32 cellular contexts compared by ENCODE assay signal in the genomic region with DNA sequence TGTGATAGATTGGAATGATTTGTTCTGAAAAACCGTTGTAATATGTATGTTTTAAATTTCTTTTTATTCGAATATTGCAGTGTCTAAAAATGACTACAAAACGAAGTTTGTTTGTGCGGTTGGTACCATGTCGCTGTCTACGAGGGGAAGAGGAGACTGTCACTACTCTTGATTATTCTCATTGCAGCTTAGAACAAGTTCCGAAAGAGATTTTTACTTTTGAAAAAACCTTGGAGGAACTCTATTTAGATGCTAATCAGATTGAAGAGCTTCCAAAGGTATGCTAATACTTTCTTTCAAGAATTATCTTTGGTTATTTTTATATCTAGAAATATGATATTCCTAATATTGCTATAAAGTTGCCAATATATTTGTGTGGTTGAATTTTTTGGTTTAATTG.
"Had no signal": no experiment of that assay in that cellular context is flagged by ENCODE, and none has a peak within 500 bp of the region (broad histone marks: within the 10 kb centered on the region; RNA-seq: fewer than 3 reads in every experiment).

No MANE protein-coding gene starts in this region.

- H3K4me1 Mint-ChIP-seq: activated CD4-positive, alpha-beta T cell treated with anti-CD3 and anti-CD28 coated beads, Interleukin-2, amount 10 ng/mL, durations not matched to agents 24 days and 14 days had no signal

- H3K4me3 ChIP-seq: coronary artery, dorsolateral prefrontal cortex had no signal

- H3K27ac ChIP-seq: brain microvascular endothelial cell, coronary artery, WERI-Rb-1 had no signal

- H3K9me3 Mint-ChIP-seq: activated CD4-positive, alpha-beta memory T cell treated with anti-CD3 and anti-CD28 coated beads for 36 hours; activated CD4-positive, alpha-beta T cell treated with anti-CD3 and anti-CD28 coated beads, Interleukin-2, amount 10 ng/mL, durations not matched to agents 24 days and 14 days; activated naive CD4-positive, alpha-beta T cell treated with anti-CD3 and anti-CD28 coated beads for 36 hours; activated naive CD4-positive, alpha-beta T cell treated with anti-CD3 and anti-CD28 coated beads, Interleukin-2, amount 50 U/mL, for 24 hours; activated T-helper 1 cell treated with anti-CD3 and anti-CD28 coated beads, Interleukin-12 subunit alpha, Interleukin-12 subunit beta, Interleukin-2, Interleukin-4 antibody, amounts not matched to agents 30 ng/mL and 10 ng/mL and 1 ng/mL, durations not matched to agents 14 hours and 24 hours and 36 hours; activated T-helper 2 cell treated with anti-CD3 and anti-CD28 coated beads, Interferon-gamma antibody, Interleukin-2, Interleukin-4, amounts not matched to agents 10 μg/mL and 5 μg/mL and 100 μg/mL, durations not matched to agents 14 hours and 24 hours and 36 hours; central memory CD8-positive, alpha-beta T cell; dendritic cell treated with granulocyte-macrophage colony-stimulating factor and Interleukin-4, amounts not matched to agents 40 ng/mL and 50 ng/mL, for 4 days; endodermal cell; T-cell; T-helper 1 cell treated with Interleukin-12 subunit alpha and Interleukin-12 subunit beta and Interleukin-4 antibody, amounts not matched to agents 30 μg/mL and 1 μg/mL, for 36 hours; T-helper 2 cell treated with Interferon-gamma antibody and Interleukin-4, amounts not matched to agents 5 μg/mL and 100 μg/mL, for 36 hours had no signal

- H3K27me3 ChIP-seq: brain microvascular endothelial cell, dorsolateral prefrontal cortex had no signal

- DNase-seq: activated CD4-positive, alpha-beta memory T cell treated with anti-CD3 and anti-CD28 coated beads for 36 hours; activated CD4-positive, alpha-beta T cell treated with anti-CD3 and anti-CD28 coated beads for 36 hours; activated CD4-positive, alpha-beta T cell treated with anti-CD3 and anti-CD28 coated beads, Interleukin-2, amount 10 ng/mL, durations not matched to agents 24 days and 14 days; activated CD4-positive, CD25-positive, alpha-beta regulatory T cell; activated CD4-positive, CD25-positive, alpha-beta regulatory T cell treated with anti-CD3 and anti-CD28 coated beads, Interleukin-2, amount 50 U/mL, for 72 hours; activated CD8-positive, alpha-beta memory T cell treated with anti-CD3 and anti-CD28 coated beads, Interleukin-2, amount 10 ng/mL, durations not matched to agents 7 days and 5 days; activated CD8-positive, alpha-beta memory T cell treated with anti-CD3 and anti-CD28 coated beads, Interleukin-2, amount 50 U/mL, for 4 hours; activated CD8-positive, alpha-beta T cell treated with anti-CD3 and anti-CD28 coated beads, Interleukin-2, amount 10 ng/mL, durations not matched to agents 7 days and 5 days; activated effector memory CD4-positive, alpha-beta T cell treated with anti-CD3 and anti-CD28 coated beads, Interleukin-2, amount 50 U/mL, for 16 hours; activated naive CD4-positive, alpha-beta T cell treated with anti-CD3 and anti-CD28 coated beads for 36 hours; activated T-cell treated with anti-CD3 and anti-CD28 coated beads, Interleukin-2, amount 50 U/mL, for 1 hour; activated T-cell treated with anti-CD3 and anti-CD28 coated beads, Interleukin-2, amount 50 U/mL, for 48 hours; amniotic stem cell; anterior cingulate cortex; brain microvascular endothelial cell; dorsolateral prefrontal cortex; effector memory CD4-positive, alpha-beta T cell; endodermal cell; foreskin fibroblast; head of caudate nucleus; T-cell; T1000; WERI-Rb-1 had no signal

- H3K27ac Mint-ChIP-seq: activated CD4-positive, alpha-beta memory T cell treated with anti-CD3 and anti-CD28 coated beads for 36 hours; activated CD4-positive, alpha-beta T cell treated with anti-CD3 and anti-CD28 coated beads for 36 hours; activated CD4-positive, alpha-beta T cell treated with anti-CD3 and anti-CD28 coated beads, Interleukin-2, amount 10 ng/mL, durations not matched to agents 24 days and 14 days; activated CD8-positive, alpha-beta memory T cell treated with anti-CD3 and anti-CD28 coated beads, Interleukin-2, amount 10 ng/mL, durations not matched to agents 7 days and 5 days; activated CD8-positive, alpha-beta T cell treated with anti-CD3 and anti-CD28 coated beads, Interleukin-2, amount 10 ng/mL, durations not matched to agents 7 days and 5 days; activated naive CD4-positive, alpha-beta T cell treated with anti-CD3 and anti-CD28 coated beads for 36 hours; activated naive CD4-positive, alpha-beta T cell treated with anti-CD3 and anti-CD28 coated beads, Interleukin-2, amount 50 U/mL, for 24 hours; activated T-helper 1 cell treated with anti-CD3 and anti-CD28 coated beads, Interleukin-12 subunit alpha, Interleukin-12 subunit beta, Interleukin-2, Interleukin-4 antibody, amounts not matched to agents 30 ng/mL and 10 ng/mL and 1 ng/mL, durations not matched to agents 14 hours and 24 hours and 36 hours; activated T-helper 2 cell treated with anti-CD3 and anti-CD28 coated beads, Interferon-gamma antibody, Interleukin-2, Interleukin-4, amounts not matched to agents 10 μg/mL and 5 μg/mL and 100 μg/mL, durations not matched to agents 14 hours and 24 hours and 36 hours; dendritic cell treated with granulocyte-macrophage colony-stimulating factor and Interleukin-4, amounts not matched to agents 40 ng/mL and 50 ng/mL, for 4 days; endodermal cell; T-helper 1 cell treated with Interleukin-12 subunit alpha and Interleukin-12 subunit beta and Interleukin-4 antibody, amounts not matched to agents 30 μg/mL and 1 μg/mL, for 36 hours; T-helper 2 cell treated with Interferon-gamma antibody and Interleukin-4, amounts not matched to agents 5 μg/mL and 100 μg/mL, for 36 hours had no signal

- H3K4me3 Mint-ChIP-seq: activated CD4-positive, alpha-beta memory T cell treated with anti-CD3 and anti-CD28 coated beads for 36 hours; activated CD4-positive, alpha-beta T cell treated with anti-CD3 and anti-CD28 coated beads for 36 hours; activated CD4-positive, alpha-beta T cell treated with anti-CD3 and anti-CD28 coated beads, Interleukin-2, amount 10 ng/mL, durations not matched to agents 24 days and 14 days; activated CD8-positive, alpha-beta memory T cell treated with anti-CD3 and anti-CD28 coated beads, Interleukin-2, amount 10 ng/mL, durations not matched to agents 7 days and 5 days; activated CD8-positive, alpha-beta T cell treated with anti-CD3 and anti-CD28 coated beads, Interleukin-2, amount 10 ng/mL, durations not matched to agents 7 days and 5 days; activated naive CD4-positive, alpha-beta T cell treated with anti-CD3 and anti-CD28 coated beads for 36 hours; activated naive CD4-positive, alpha-beta T cell treated with anti-CD3 and anti-CD28 coated beads, Interleukin-2, amount 50 U/mL, for 24 hours; activated T-helper 1 cell treated with anti-CD3 and anti-CD28 coated beads, Interleukin-12 subunit alpha, Interleukin-12 subunit beta, Interleukin-2, Interleukin-4 antibody, amounts not matched to agents 30 ng/mL and 10 ng/mL and 1 ng/mL, durations not matched to agents 14 hours and 24 hours and 36 hours; central memory CD8-positive, alpha-beta T cell; dendritic cell treated with granulocyte-macrophage colony-stimulating factor and Interleukin-4, amounts not matched to agents 40 ng/mL and 50 ng/mL, for 4 days; endodermal cell; T-cell; T-helper 1 cell treated with Interleukin-12 subunit alpha and Interleukin-12 subunit beta and Interleukin-4 antibody, amounts not matched to agents 30 μg/mL and 1 μg/mL, for 36 hours; T-helper 2 cell treated with Interferon-gamma antibody and Interleukin-4, amounts not matched to agents 5 μg/mL and 100 μg/mL, for 36 hours had no signal

- H3K36me3 ChIP-seq: WERI-Rb-1 had no signal

- H3K27me3 Mint-ChIP-seq: activated CD4-positive, alpha-beta memory T cell treated with anti-CD3 and anti-CD28 coated beads for 36 hours; activated CD4-positive, alpha-beta T cell treated with anti-CD3 and anti-CD28 coated beads for 36 hours; activated CD4-positive, alpha-beta T cell treated with anti-CD3 and anti-CD28 coated beads, Interleukin-2, amount 10 ng/mL, durations not matched to agents 24 days and 14 days; activated CD8-positive, alpha-beta memory T cell treated with anti-CD3 and anti-CD28 coated beads, Interleukin-2, amount 10 ng/mL, durations not matched to agents 7 days and 5 days; activated naive CD4-positive, alpha-beta T cell treated with anti-CD3 and anti-CD28 coated beads, Interleukin-2, amount 50 U/mL, for 24 hours; central memory CD8-positive, alpha-beta T cell; dendritic cell treated with granulocyte-macrophage colony-stimulating factor and Interleukin-4, amounts not matched to agents 40 ng/mL and 50 ng/mL, for 4 days; T-cell had no signal

- ATAC-seq: activated CD4-positive, alpha-beta T cell treated with anti-CD3 and anti-CD28 coated beads for 36 hours; activated CD8-positive, alpha-beta memory T cell treated with anti-CD3 and anti-CD28 coated beads, Interleukin-2, amount 10 ng/mL, durations not matched to agents 7 days and 5 days; activated CD8-positive, alpha-beta T cell treated with anti-CD3 and anti-CD28 coated beads, Interleukin-2, amount 10 ng/mL, durations not matched to agents 7 days and 5 days; esophagus mucosa; T-cell had no signal
